Comparison of ENCODE assay signal across 28 cellular contexts in genomic region chr4:136002316-136002715, GRCh38.
"Had no signal": no experiment of that assay in that cellular context is flagged by ENCODE, and none has a peak within 500 bp of the region (broad histone marks: within the 10 kb centered on the region; RNA-seq: fewer than 3 reads in every experiment).

No MANE protein-coding gene starts in this region.

- H3K9me3 Mint-ChIP-seq: dendritic cell treated with granulocyte-macrophage colony-stimulating factor and Interleukin-4, amounts not matched to agents 40 ng/mL and 50 ng/mL, for 4 days; endodermal cell; type B pancreatic cell had no signal

- H3K4me3 Mint-ChIP-seq: activated CD4-positive, alpha-beta T cell treated with anti-CD3 and anti-CD28 coated beads for 36 hours; activated CD8-positive, alpha-beta memory T cell treated with anti-CD3 and anti-CD28 coated beads, Interleukin-2, amount 10 ng/mL, durations not matched to agents 7 days and 5 days; activated CD8-positive, alpha-beta T cell treated with anti-CD3 and anti-CD28 coated beads, Interleukin-2, amount 10 ng/mL, durations not matched to agents 7 days and 5 days; activated naive CD8-positive, alpha-beta T cell; dendritic cell treated with granulocyte-macrophage colony-stimulating factor and Interleukin-4, amounts not matched to agents 40 ng/mL and 50 ng/mL, for 4 days; endodermal cell; natural killer cell treated with Interleukin-12 subunit alpha and Interleukin-12 subunit beta and Interleukin-15 and Interleukin-18, amount 100 ng/mL, for 72 hours; stimulated activated effector memory CD8-positive, alpha-beta T cell treated with anti-CD3 and anti-CD28 coated beads, Interleukin-12 subunit alpha, Interleukin-12 subunit beta, amount 100 ng/mL, for 72 hours; stimulated activated naive CD8-positive, alpha-beta T cell treated with anti-CD3 and anti-CD28 coated beads, Interleukin-15, amount 100 ng/mL, for 72 hours; T-helper 2 cell treated with Interferon-gamma antibody and Interleukin-4, amounts not matched to agents 5 μg/mL and 100 μg/mL, for 36 hours; type B pancreatic cell had no signal

- H3K36me3 ChIP-seq: adrenal gland, ascending aorta, esophagus muscularis mucosa, left ventricle myocardium inferior, right lobe of liver, uterus had no signal

- H3K27ac Mint-ChIP-seq: activated CD4-positive, alpha-beta T cell treated with anti-CD3 and anti-CD28 coated beads for 36 hours; activated CD8-positive, alpha-beta memory T cell treated with anti-CD3 and anti-CD28 coated beads, Interleukin-2, amount 10 ng/mL, durations not matched to agents 7 days and 5 days; activated CD8-positive, alpha-beta T cell treated with anti-CD3 and anti-CD28 coated beads, Interleukin-2, amount 10 ng/mL, durations not matched to agents 7 days and 5 days; activated naive CD8-positive, alpha-beta T cell; activated T-helper 2 cell treated with anti-CD3 and anti-CD28 coated beads, Interferon-gamma antibody, Interleukin-2, Interleukin-4, amounts not matched to agents 10 μg/mL and 5 μg/mL and 100 μg/mL, durations not matched to agents 14 hours and 24 hours and 36 hours; dendritic cell treated with granulocyte-macrophage colony-stimulating factor and Interleukin-4, amounts not matched to agents 40 ng/mL and 50 ng/mL, for 4 days; endodermal cell; natural killer cell treated with Interleukin-12 subunit alpha and Interleukin-12 subunit beta and Interleukin-15 and Interleukin-18, amount 100 ng/mL, for 72 hours; stimulated activated effector memory CD8-positive, alpha-beta T cell treated with anti-CD3 and anti-CD28 coated beads, Interleukin-12 subunit alpha, Interleukin-12 subunit beta, amount 100 ng/mL, for 72 hours; stimulated activated naive CD8-positive, alpha-beta T cell treated with anti-CD3 and anti-CD28 coated beads, Interleukin-15, amount 100 ng/mL, for 72 hours; T-helper 2 cell treated with Interferon-gamma antibody and Interleukin-4, amounts not matched to agents 5 μg/mL and 100 μg/mL, for 36 hours; type B pancreatic cell had no signal

- H3K4me1 Mint-ChIP-seq: activated CD4-positive, alpha-beta T cell treated with anti-CD3 and anti-CD28 coated beads for 36 hours; activated CD8-positive, alpha-beta memory T cell treated with anti-CD3 and anti-CD28 coated beads, Interleukin-2, amount 10 ng/mL, durations not matched to agents 7 days and 5 days; endodermal cell; stimulated activated effector memory CD8-positive, alpha-beta T cell treated with anti-CD3 and anti-CD28 coated beads, Interleukin-12 subunit alpha, Interleukin-12 subunit beta, amount 100 ng/mL, for 72 hours; stimulated activated naive CD8-positive, alpha-beta T cell treated with anti-CD3 and anti-CD28 coated beads, Interleukin-15, amount 100 ng/mL, for 72 hours had no signal

- DNase-seq: activated CD4-positive, alpha-beta T cell treated with anti-CD3 and anti-CD28 coated beads for 36 hours; activated CD4-positive, CD25-positive, alpha-beta regulatory T cell; activated CD8-positive, alpha-beta memory T cell treated with anti-CD3 and anti-CD28 coated beads, Interleukin-2, amount 10 ng/mL, durations not matched to agents 7 days and 5 days; activated CD8-positive, alpha-beta T cell treated with anti-CD3 and anti-CD28 coated beads, Interleukin-2, amount 10 ng/mL, durations not matched to agents 7 days and 5 days; activated T-cell treated with anti-CD3 and anti-CD28 coated beads, Interleukin-2, amount 50 U/mL, for 48 hours; adrenal gland; central memory CD4-positive, alpha-beta T cell; endodermal cell; foreskin melanocyte; left ventricle myocardium inferior; mucosa of descending colon; posterior cingulate gyrus; right lobe of liver; stimulated activated CD4-positive, alpha-beta T cell treated with anti-CD3 and anti-CD28 coated beads, Interleukin-4, amount 100 ng/mL, for 24 hours; stimulated activated naive CD8-positive, alpha-beta T cell treated with anti-CD3 and anti-CD28 coated beads, Interleukin-15, amount 100 ng/mL, for 72 hours; substantia nigra; uterus had no signal

- H3K27me3 ChIP-seq: adrenal gland, ascending aorta, esophagus muscularis mucosa, right lobe of liver, uterus had no signal

- ATAC-seq: activated CD4-positive, alpha-beta T cell treated with anti-CD3 and anti-CD28 coated beads for 36 hours; activated CD8-positive, alpha-beta memory T cell treated with anti-CD3 and anti-CD28 coated beads, Interleukin-2, amount 10 ng/mL, durations not matched to agents 7 days and 5 days; activated CD8-positive, alpha-beta T cell treated with anti-CD3 and anti-CD28 coated beads, Interleukin-2, amount 10 ng/mL, durations not matched to agents 7 days and 5 days; mucosa of descending colon; natural killer cell treated with Interleukin-12 subunit alpha and Interleukin-12 subunit beta and Interleukin-15 and Interleukin-18, amount 100 ng/mL, for 72 hours; right lobe of liver; stimulated activated effector memory CD8-positive, alpha-beta T cell treated with anti-CD3 and anti-CD28 coated beads, Interleukin-12 subunit alpha, Interleukin-12 subunit beta, amount 100 ng/mL, for 72 hours; stimulated activated naive CD8-positive, alpha-beta T cell treated with anti-CD3 and anti-CD28 coated beads, Interleukin-15, amount 100 ng/mL, for 72 hours had no signal

- H3K9me3 ChIP-seq: adrenal gland, ascending aorta, esophagus muscularis mucosa, left ventricle myocardium inferior, mucosa of descending colon, right lobe of liver, uterus had no signal

- H3K4me3 ChIP-seq: adrenal gland, ascending aorta, esophagus muscularis mucosa, left ventricle myocardium inferior, lung, mucosa of descending colon, right lobe of liver, skin epidermis, uterus had no signal

- H3K27me3 Mint-ChIP-seq: activated CD4-positive, alpha-beta T cell treated with anti-CD3 and anti-CD28 coated beads for 36 hours; activated CD8-positive, alpha-beta memory T cell treated with anti-CD3 and anti-CD28 coated beads, Interleukin-2, amount 10 ng/mL, durations not matched to agents 7 days and 5 days; activated naive CD8-positive, alpha-beta T cell; dendritic cell treated with granulocyte-macrophage colony-stimulating factor and Interleukin-4, amounts not matched to agents 40 ng/mL and 50 ng/mL, for 4 days; natural killer cell treated with Interleukin-12 subunit alpha and Interleukin-12 subunit beta and Interleukin-15 and Interleukin-18, amount 100 ng/mL, for 72 hours; stimulated activated naive CD8-positive, alpha-beta T cell treated with anti-CD3 and anti-CD28 coated beads, Interleukin-15, amount 100 ng/mL, for 72 hours; type B pancreatic cell had no signal

- H3K36me3 Mint-ChIP-seq: activated CD8-positive, alpha-beta memory T cell treated with anti-CD3 and anti-CD28 coated beads, Interleukin-2, amount 10 ng/mL, durations not matched to agents 7 days and 5 days; activated naive CD8-positive, alpha-beta T cell; natural killer cell treated with Interleukin-12 subunit alpha and Interleukin-12 subunit beta and Interleukin-15 and Interleukin-18, amount 100 ng/mL, for 72 hours; stimulated activated effector memory CD8-positive, alpha-beta T cell treated with anti-CD3 and anti-CD28 coated beads, Interleukin-12 subunit alpha, Interleukin-12 subunit beta, amount 100 ng/mL, for 72 hours; type B pancreatic cell had no signal

- H3K27ac ChIP-seq: adrenal gland, ascending aorta, esophagus muscularis mucosa, left ventricle myocardium inferior, right lobe of liver, skin epidermis, uterus had no signal

- H3K4me1 ChIP-seq: adrenal gland, ascending aorta, esophagus muscularis mucosa, left ventricle myocardium inferior, right lobe of liver, uterus had no signal
